In genomic region chr4:124785645-124786044, GRCh38 we compare ENCODE assay signal across 14 cellular contexts.
"Had no signal": no experiment of that assay in that cellular context is flagged by ENCODE, and none has a peak within 500 bp of the region (broad histone marks: within the 10 kb centered on the region; RNA-seq: fewer than 3 reads in every experiment).

No MANE protein-coding gene starts in this region.

- H2AFZ ChIP-seq: hepatocyte had no signal

- H3K4me3 ChIP-seq: breast epithelium, hepatocyte, thoracic aorta had no signal

- DNase-seq: activated CD4-positive, alpha-beta T cell treated with anti-CD3 and anti-CD28 coated beads, Interleukin-2, amount 50 U/mL, for 1 hour; activated naive CD4-positive, alpha-beta T cell treated with Interleukin-2 at 50 U/mL for 16 hours; anterior cingulate cortex; erythroblast had no signal

- H3K9me3 ChIP-seq: breast epithelium, thoracic aorta had no signal

- H3K27ac ChIP-seq: breast epithelium, hepatocyte, thoracic aorta had no signal

- H3K36me3 ChIP-seq: breast epithelium, thoracic aorta had no signal

- H3K36me3 Mint-ChIP-seq: memory B cell; natural killer cell treated with Interleukin-12 subunit alpha and Interleukin-12 subunit beta and Interleukin-15 and Interleukin-18, amount 100 ng/mL, for 72 hours; stimulated activated effector memory CD8-positive, alpha-beta T cell treated with anti-CD3 and anti-CD28 coated beads, Interleukin-12 subunit alpha, Interleukin-12 subunit beta, amount 100 ng/mL, for 72 hours had no signal

- FAIRE-seq: keratinocyte had no signal

- H3K4me3 Mint-ChIP-seq: memory B cell; natural killer cell treated with Interleukin-12 subunit alpha and Interleukin-12 subunit beta and Interleukin-15 and Interleukin-18, amount 100 ng/mL, for 72 hours; stimulated activated effector memory CD8-positive, alpha-beta T cell treated with anti-CD3 and anti-CD28 coated beads, Interleukin-12 subunit alpha, Interleukin-12 subunit beta, amount 100 ng/mL, for 72 hours; T-helper 2 cell treated with Interferon-gamma antibody and Interleukin-4, amounts not matched to agents 5 μg/mL and 100 μg/mL, for 36 hours had no signal

- H3K4me1 ChIP-seq: breast epithelium had no signal

- H3K4me1 Mint-ChIP-seq: memory B cell; stimulated activated effector memory CD8-positive, alpha-beta T cell treated with anti-CD3 and anti-CD28 coated beads, Interleukin-12 subunit alpha, Interleukin-12 subunit beta, amount 100 ng/mL, for 72 hours had no signal

- ATAC-seq: activated CD4-positive, CD25-positive, alpha-beta regulatory T cell treated with anti-CD3 and anti-CD28 coated beads, Interleukin-2, amount 50 U/mL, for 24 hours; left lobe of liver; natural killer cell treated with Interleukin-12 subunit alpha and Interleukin-12 subunit beta and Interleukin-15 and Interleukin-18, amount 100 ng/mL, for 72 hours; stimulated activated effector memory CD8-positive, alpha-beta T cell treated with anti-CD3 and anti-CD28 coated beads, Interleukin-12 subunit alpha, Interleukin-12 subunit beta, amount 100 ng/mL, for 72 hours had no signal

- H3K9me3 Mint-ChIP-seq: memory B cell; natural killer cell treated with Interleukin-12 subunit alpha and Interleukin-12 subunit beta and Interleukin-15 and Interleukin-18, amount 100 ng/mL, for 72 hours; T-helper 2 cell treated with Interferon-gamma antibody and Interleukin-4, amounts not matched to agents 5 μg/mL and 100 μg/mL, for 36 hours had no signal

- H3K27me3 Mint-ChIP-seq: memory B cell; natural killer cell treated with Interleukin-12 subunit alpha and Interleukin-12 subunit beta and Interleukin-15 and Interleukin-18, amount 100 ng/mL, for 72 hours had no signal

- H3K27me3 ChIP-seq: breast epithelium, hepatocyte had no signal

- H3K27ac Mint-ChIP-seq: memory B cell; natural killer cell treated with Interleukin-12 subunit alpha and Interleukin-12 subunit beta and Interleukin-15 and Interleukin-18, amount 100 ng/mL, for 72 hours; stimulated activated effector memory CD8-positive, alpha-beta T cell treated with anti-CD3 and anti-CD28 coated beads, Interleukin-12 subunit alpha, Interleukin-12 subunit beta, amount 100 ng/mL, for 72 hours; T-helper 2 cell treated with Interferon-gamma antibody and Interleukin-4, amounts not matched to agents 5 μg/mL and 100 μg/mL, for 36 hours had no signal

- H3K79me2 ChIP-seq: hepatocyte had no signal

- H3K4me2 ChIP-seq: hepatocyte had no signal
